8 cellular contexts compared by ENCODE assay signal in the genomic region with DNA sequence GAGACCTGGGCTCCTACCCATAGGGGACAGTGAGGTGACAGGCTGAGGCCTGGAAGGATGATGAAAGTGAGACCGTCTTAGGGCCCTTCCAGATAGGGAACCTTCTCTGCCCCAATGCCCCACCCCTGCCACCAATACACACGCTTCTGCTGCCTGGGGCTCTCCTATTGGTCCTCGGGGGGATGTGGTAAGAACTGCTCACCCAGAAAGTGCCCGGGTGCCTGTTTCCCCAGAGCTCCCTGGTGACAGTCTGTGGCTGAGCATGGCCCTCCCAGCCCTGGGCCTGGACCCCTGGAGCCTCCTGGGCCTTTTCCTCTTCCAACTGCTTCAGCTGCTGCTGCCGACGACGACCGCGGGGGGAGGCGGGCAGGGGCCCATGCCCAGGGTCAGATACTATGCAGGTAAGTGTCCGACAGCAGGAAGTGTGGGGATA. TPM values are rescaled to one million over a fixed set of nuclear protein-coding genes. Genes with fewer than 3 reads are reported as not detected.
DNase-seq lines count a peak whose midpoint lies in the region; ATAC-seq and TF ChIP-seq lines count a peak whose summit lies in the region.

No MANE protein-coding gene starts in this region.

- no peaks in the 10 kb centered on the region for H3K9me3 Mint-ChIP-seq in HFFc6

- peaks cover 39% of the 10 kb centered on the region for H3K4me1 Mint-ChIP-seq in HFFc6 (ENCODE audit: low read depth)

- no peaks in the 10 kb centered on the region for H3K9me2 ChIP-seq in OCI-LY7 (ENCODE audit: insufficient read depth, low read length)

- H3K36me3 ChIP-seq in OCI-LY7 (ENCODE audit: insufficient read depth, low read length) = peaks cover 35% of the 10 kb centered on the region

- H2AFZ ChIP-seq in OCI-LY7 (ENCODE audit: low read length) = no peak overlapping the region

- CTCF ChIA-PET in OCI-LY7 (lab: Charles Lee; ENCODE audit: unreplicated experiment) = interaction anchor here (0.5 kb wide), 1 partner anchor 231 kb away, joined by 5 read pairs; no protein-coding TSS in a partner anchor

- POLR2A ChIA-PET in OCI-LY7 (lab: Charles Lee) = interaction anchor here (0.7 to 2.5 kb wide), 7 partner anchors 12 to 1248 kb away, joined by 3 to 21 read pairs (median 3); partner anchors contain the start of genes MEX3A and PMF1

- H3K27ac Mint-ChIP-seq in HFFc6 = no peak overlapping the region

- peak; percentile 88 for DNase-seq in OCI-LY7 (ENCODE audit: low spot score)
- peak; percentile 38 to 64 for DNase-seq in left colon
- DNase-seq in HFFc6 = no peak
- no peak for DNase-seq in iPS-NIHi11 (ENCODE audit: low spot score)
- DNase-seq in central memory CD4-positive, alpha-beta T cell = no peak
- DNase-seq in NCI-H1417 treated with DMSO at 0.1 percent for 48 hours (lab: John Stamatoyannopoulos, UW) = no peak

- H3K27ac ChIP-seq in OCI-LY7 (ENCODE audit: low read depth, low read length, poor library complexity, severe bottlenecking) = peak overlapping the region; percentile 95

- intact Hi-C loops in OCI-LY7 (cut with micrococcal nuclease; ENCODE audit: unreplicated experiment) (loop anchor here (5.0 kb wide), 2 partner anchors 183 to 338 kb away; partner anchors contain the start of genes CCT3 and TSACC), left colon (cut with DNase I, micrococcal nuclease) (no loop called here)

- no peak overlapping the region for H3K4me3 Mint-ChIP-seq in HFFc6

- H4K20me1 ChIP-seq in OCI-LY7 (ENCODE audit: insufficient read depth, low read length) = no peaks in the 10 kb centered on the region

- peaks cover 13% of the 10 kb centered on the region for H3K27me3 Mint-ChIP-seq in HFFc6 (ENCODE audit: insufficient read depth)

- no peaks in the 10 kb centered on the region for H3K36me3 Mint-ChIP-seq in HFFc6 (ENCODE audit: low read depth)

- H3K4me2 ChIP-seq in OCI-LY7 (ENCODE audit: low read length) = peak overlapping the region; percentile 85

- TF ChIP-seq CTCF in OCI-LY7 (conservative IDR thresholded peaks at IDR 0.05; ENCODE audit: low read length) = no peak
- no peak for TF ChIP-seq CTCF in HFFc6 (IDR thresholded peaks at IDR 0.05)

- ATAC-seq in GM21717 (IDR thresholded peaks at IDR 0.05; ENCODE audit: unreplicated experiment) (peak; percentile 49), left colon (peak; percentile 33)

- TF ChIP-seq POLR2A in GM15510 (IDR thresholded peaks at IDR 0.05; ENCODE audit: borderline replicate concordance, extremely low read depth, insufficient read length) = peak; percentile 67

- peaks cover 77% of the 10 kb centered on the region for H3K4me1 ChIP-seq in OCI-LY7 (ENCODE audit: insufficient read depth, low read length, poor library complexity, severe bottlenecking)

- peak overlapping the region; percentile 78 for H3K4me3 ChIP-seq in OCI-LY7 (ENCODE audit: low read depth, low read length, poor library complexity, severe bottlenecking)

- H3K79me2 ChIP-seq in OCI-LY7 (ENCODE audit: insufficient read depth, low read depth, low read length) = peaks cover 76% of the 10 kb centered on the region

- no TSS peak for BruUV-seq in OCI-LY7 (replicated peaks; lab: Mats Ljungman, UMichigan)

- no peaks in the 10 kb centered on the region for H3K9me3 ChIP-seq in OCI-LY7 (ENCODE audit: low read length)

RNA-seq across cellular contexts. Expression of gene SEMA4A, which starts 0.9 kb away (rescaled TPM):
- total RNA-seq in OCI-LY7 (2014; rRNA removed; shearing (Covaris generic)) = 77.8 and 81.2 TPM in 2 replicates
- total RNA-seq in OCI-LY7 (2022) (196 and 205 TPM in 2 replicates), left colon (1 to 10 TPM; 3.5 to 6.5 TPM)
- 1 to 10 TPM in 2 of 6 experiments, under 1 TPM in 4; 0.71 to 1.1 (median 0.83) TPM for total RNA-seq in HFFc6 (2021; fragmentation: NEBNext Ultra II Directional; extraction: Animal tissue kit (Norgen Biotek cat#: 25700))

RNA-seq across cellular contexts. Expression of gene SLC25A44, which starts 39.6 kb away (rescaled TPM):
- 8.5 and 11.0 TPM in 2 replicates for total RNA-seq in OCI-LY7 (2014; rRNA removed; shearing (Covaris generic))
- total RNA-seq in OCI-LY7 (2022) (22.5 and 26.1 TPM in 2 replicates), left colon (10 to 100 TPM; 21.3 to 30.3 TPM)
- total RNA-seq in HFFc6 (2021; fragmentation: NEBNext Ultra II Directional; extraction: Animal tissue kit (Norgen Biotek cat#: 25700)) = 10 to 100 TPM; 19.6 to 25.2 (median 23.4) TPM

RNA-seq across cellular contexts. Expression of gene LMNA, which starts 39.8 kb away (rescaled TPM):
- total RNA-seq in OCI-LY7 (2014; rRNA removed; shearing (Covaris generic)) = 12.9 and 14.3 TPM in 2 replicates
- total RNA-seq in OCI-LY7 (2022) (5.0 and 6.5 TPM in 2 replicates), left colon (100 to 1,000 TPM; 335 to 478 TPM)
- 1,000 to 10,000 TPM; 1,238 to 1,664 (median 1,535) TPM for total RNA-seq in HFFc6 (2021; fragmentation: NEBNext Ultra II Directional; extraction: Animal tissue kit (Norgen Biotek cat#: 25700))

RNA-seq across cellular contexts. Expression of gene PMF1, which starts 58.5 kb away (rescaled TPM):
- total RNA-seq in OCI-LY7 (2014; rRNA removed; shearing (Covaris generic)) = 82.5 and 88.3 TPM in 2 replicates
- 67.5 and 75.5 TPM in 2 replicates for total RNA-seq in OCI-LY7 (2022)
- 10 to 100 TPM; 39.3 to 40.3 TPM for total RNA-seq in left colon
- 10 to 100 TPM; 32.7 to 41.0 (median 39.5) TPM for total RNA-seq in HFFc6 (2021; fragmentation: NEBNext Ultra II Directional; extraction: Animal tissue kit (Norgen Biotek cat#: 25700))

Comparison
In these comparisons a context has a peak if more than half of its experiments do, and no peak if none do; other contexts are left out.
1. DNase-seq: peak in OCI-LY7 (single experiment) and left colon (2 of 2); none in HFFc6 (single experiment), iPS-NIHi11 (single experiment), central memory CD4-positive, alpha-beta T cell (single experiment) and NCI-H1417 treated with DMSO at 0.1 percent for 48 hours (single experiment).
2. RNA of gene SEMA4A, which starts 0.9 kb away (total RNA-seq): 77.8 to 205 TPM in OCI-LY7; 3.5 to 6.5 TPM in left colon and 0.71 to 1.1 TPM in HFFc6; every median in the first group is over 10 times any median in the second.
3. RNA of gene LMNA, which starts 39.8 kb away (total RNA-seq): 1,238 to 1,664 TPM in HFFc6 and 335 to 478 TPM in left colon; 5.0 to 14.3 TPM in OCI-LY7; every median in the first group is over 10 times any median in the second.